8 cellular contexts compared by ENCODE assay signal in genomic region chr20:32823078-32823477, GRCh38. TPM values are rescaled to one million over a fixed set of nuclear protein-coding genes. Genes with fewer than 3 reads are reported as not detected.
A peak's percentile ranks its signal among the peaks of the same experiment; 100 is the strongest.
DNase-seq lines count a peak whose midpoint lies in the region; ATAC-seq and TF ChIP-seq lines count a peak whose summit lies in the region.

No MANE protein-coding gene starts in this region.

- TF ChIP-seq POLR2A in testis (IDR thresholded peaks at IDR 0.05) (no peak), uterus (IDR thresholded peaks at IDR 0.05) (no peak)

- H3K9me3 ChIP-seq in testis (no peaks in the 10 kb centered on the region), uterus (no peaks in the 10 kb centered on the region)

- TF ChIP-seq CTCF in glutamatergic neuron (IDR thresholded peaks at IDR 0.05; ENCODE audit: partially characterized antibody, unreplicated experiment) (no peak), testis (IDR thresholded peaks at IDR 0.05) (no peak), uterus (IDR thresholded peaks at IDR 0.05) (no peak)

- POLR2A ChIA-PET in activated CD8-positive, alpha-beta T cell treated with anti-CD3 and anti-CD28 coated beads, Interleukin-2, amount 10 ng/mL, durations not matched to agents 7 days and 5 days (lab: Charles Lee) = no interaction called here

- H3K4me3 ChIP-seq in testis = no peak overlapping the region
- H3K4me3 ChIP-seq in uterus = no peak overlapping the region

- H3K27ac ChIP-seq in testis = peak overlapping the region in 1 of 2 donors; percentile 64
- peak overlapping the region in 1 of 2 donors; percentile 51 for H3K27ac ChIP-seq in uterus

- H3K4me1 Mint-ChIP-seq in activated CD8-positive, alpha-beta T cell treated with anti-CD3 and anti-CD28 coated beads, Interleukin-2, amount 10 ng/mL, durations not matched to agents 7 days and 5 days (ENCODE audit: low read depth) = peaks cover 38% of the 10 kb centered on the region
- H3K4me1 Mint-ChIP-seq in glutamatergic neuron (ENCODE audit: low read depth, unreplicated experiment) = peaks cover 32% of the 10 kb centered on the region

- H3K36me3 Mint-ChIP-seq in activated CD8-positive, alpha-beta T cell treated with anti-CD3 and anti-CD28 coated beads, Interleukin-2, amount 10 ng/mL, durations not matched to agents 7 days and 5 days (ENCODE audit: low read depth) = peaks cover 49% of the 10 kb centered on the region
- H3K36me3 Mint-ChIP-seq in glutamatergic neuron (ENCODE audit: unreplicated experiment) = no peaks in the 10 kb centered on the region

- no peak for ATAC-seq in activated CD8-positive, alpha-beta T cell treated with anti-CD3 and anti-CD28 coated beads, Interleukin-2, amount 10 ng/mL, durations not matched to agents 7 days and 5 days

- H3K4me1 ChIP-seq in testis = peaks cover 25% of the 10 kb centered on the region
- peaks cover 0 to 14% of the 10 kb centered on the region in 2 donors for H3K4me1 ChIP-seq in uterus

- peak; percentile 7 for DNase-seq in activated T-cell treated with anti-CD3 and anti-CD28 coated beads for 24 hours (ENCODE audit: low read depth)
- DNase-seq in activated T-cell treated with anti-CD3 and anti-CD28 coated beads, Interleukin-2, amount 50 U/mL, for 1 hour = no peak
- DNase-seq in activated CD8-positive, alpha-beta T cell treated with anti-CD3 and anti-CD28 coated beads, Interleukin-2, amount 10 ng/mL, durations not matched to agents 7 days and 5 days = peak; percentile 27
- no peak for DNase-seq in glutamatergic neuron
- DNase-seq in testis = peak; percentile 37
- DNase-seq in NCI-H128 (lab: John Stamatoyannopoulos, UW; ENCODE audit: unreplicated experiment) = no peak
- DNase-seq in central memory CD4-positive, alpha-beta T cell = no peak
- no peak for DNase-seq in uterus

- intact Hi-C loops in testis (cut with DNase I; ENCODE audit: low total_unique reads) (no loop called here), uterus (cut with DNase I; ENCODE audit: low total_unique reads) (no loop called here)

- peak overlapping the region; percentile 33 for H3K27ac Mint-ChIP-seq in activated CD8-positive, alpha-beta T cell treated with anti-CD3 and anti-CD28 coated beads, Interleukin-2, amount 10 ng/mL, durations not matched to agents 7 days and 5 days
- no peak overlapping the region for H3K27ac Mint-ChIP-seq in glutamatergic neuron (ENCODE audit: unreplicated experiment)

- CTCF ChIA-PET in activated CD8-positive, alpha-beta T cell treated with anti-CD3 and anti-CD28 coated beads, Interleukin-2, amount 10 ng/mL, durations not matched to agents 7 days and 5 days (lab: Charles Lee) = interaction anchor here (1.0 kb wide), 1 partner anchor 14 kb away, joined by 3 read pairs; no protein-coding TSS in a partner anchor

- no peaks in the 10 kb centered on the region for H3K9me3 Mint-ChIP-seq in activated CD8-positive, alpha-beta T cell treated with anti-CD3 and anti-CD28 coated beads, Interleukin-2, amount 10 ng/mL, durations not matched to agents 7 days and 5 days (ENCODE audit: insufficient read depth)
- H3K9me3 Mint-ChIP-seq in glutamatergic neuron (ENCODE audit: unreplicated experiment) = peaks cover 12% of the 10 kb centered on the region

- no peaks in the 10 kb centered on the region for H3K36me3 ChIP-seq in testis (ENCODE audit: low read depth, missing control alignments)
- no peaks in the 10 kb centered on the region for H3K36me3 ChIP-seq in uterus

- H3K27me3 Mint-ChIP-seq in activated CD8-positive, alpha-beta T cell treated with anti-CD3 and anti-CD28 coated beads, Interleukin-2, amount 10 ng/mL, durations not matched to agents 7 days and 5 days (ENCODE audit: low read depth) = no peaks in the 10 kb centered on the region
- peaks cover 7% of the 10 kb centered on the region for H3K27me3 Mint-ChIP-seq in glutamatergic neuron (ENCODE audit: unreplicated experiment)

- no peaks in the 10 kb centered on the region for H3K27me3 ChIP-seq in testis
- no peaks in the 10 kb centered on the region for H3K27me3 ChIP-seq in uterus

- WGBS in testis, 2 donors = 52 to 55% methylated on average over 3 of the region's 3 CpGs

- H3K4me3 Mint-ChIP-seq in activated CD8-positive, alpha-beta T cell treated with anti-CD3 and anti-CD28 coated beads, Interleukin-2, amount 10 ng/mL, durations not matched to agents 7 days and 5 days = no peak overlapping the region
- H3K4me3 Mint-ChIP-seq in glutamatergic neuron (ENCODE audit: unreplicated experiment) = peak overlapping the region; percentile 92

RNA-seq across cellular contexts. Expression of gene MAPRE1, which starts 3.3 kb away (rescaled TPM):
- 100 to 1,000 TPM; 137 to 142 TPM for total RNA-seq in activated CD8-positive, alpha-beta T cell treated with anti-CD3 and anti-CD28 coated beads, Interleukin-2, amount 10 ng/mL, durations not matched to agents 7 days and 5 days
- total RNA-seq in glutamatergic neuron (ENCODE audit: unreplicated experiment) (232 TPM), testis (100 to 1,000 TPM; 127 to 134 TPM), uterus (100 to 1,000 TPM in 2 of 4 donors, 10 to 100 TPM in 2; 44.8 to 112 (median 101) TPM)
- polyA plus RNA-seq in testis (ENCODE audit: insufficient read depth, low read depth, low replicate concordance) = 114 TPM

RNA-seq across cellular contexts. Expression of gene EFCAB8, which starts 35.6 kb away (rescaled TPM):
- total RNA-seq in activated CD8-positive, alpha-beta T cell treated with anti-CD3 and anti-CD28 coated beads, Interleukin-2, amount 10 ng/mL, durations not matched to agents 7 days and 5 days = 1 to 10 TPM; 1.0 to 1.5 TPM
- total RNA-seq in glutamatergic neuron (ENCODE audit: unreplicated experiment) = not detected
- 1 to 10 TPM; 4.9 to 9.5 TPM for total RNA-seq in testis
- polyA plus RNA-seq in testis (ENCODE audit: insufficient read depth, low read depth, low replicate concordance) = 6.3 TPM
- total RNA-seq in uterus = 1 to 10 TPM in 2 of 4 donors, not detected in 2; 1.4 to 1.5 TPM

Comparison
In these comparisons a context has a peak if more than half of its experiments do, and no peak if none do; other contexts are left out.
1. DNase-seq: peak in activated T-cell treated with anti-CD3 and anti-CD28 coated beads for 24 hours (single experiment), activated CD8-positive, alpha-beta T cell treated with anti-CD3 and anti-CD28 coated beads, Interleukin-2, amount 10 ng/mL, durations not matched to agents 7 days and 5 days (single experiment) and testis (single experiment); none in activated T-cell treated with anti-CD3 and anti-CD28 coated beads, Interleukin-2, amount 50 U/mL, for 1 hour (single experiment), glutamatergic neuron (single experiment), NCI-H128 (single experiment), central memory CD4-positive, alpha-beta T cell (single experiment) and uterus (0 of 2).